Comparison of ENCODE assay signal across 27 cellular contexts in the genomic region with DNA sequence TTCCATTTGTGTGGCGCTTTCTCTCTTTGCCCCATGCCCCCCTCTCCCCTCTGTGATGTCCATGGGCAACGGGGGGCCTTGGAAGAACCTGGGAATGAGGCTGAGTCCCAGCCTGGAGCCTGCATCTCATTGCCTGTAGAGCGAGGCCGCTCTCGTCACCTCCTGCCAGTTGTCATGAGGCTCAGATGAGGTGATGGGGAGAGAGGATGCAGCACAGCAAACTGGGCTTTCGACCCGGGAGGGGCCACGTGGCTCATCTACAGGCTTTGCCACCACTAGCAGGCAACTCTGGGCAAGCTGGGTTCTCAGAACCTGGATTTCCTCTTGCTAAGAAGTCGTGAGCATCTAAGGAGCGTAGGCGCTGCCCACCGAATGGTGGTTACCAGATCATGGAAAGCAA. TPM values are rescaled to one million over a fixed set of nuclear protein-coding genes. Genes with fewer than 3 reads are reported as not detected.
DNase-seq lines count a peak whose midpoint lies in the region; ATAC-seq, FAIRE-seq and TF ChIP-seq lines count a peak whose summit lies in the region.
"Had no signal": no experiment of that assay in that cellular context is flagged by ENCODE, and none has a peak within 500 bp of the region (broad histone marks: within the 10 kb centered on the region; RNA-seq: fewer than 3 reads in every experiment).

No MANE protein-coding gene starts in this region.

- peaks cover 7% of the 10 kb centered on the region; the same call in 1 of the 2 replicates for H3K4me1 ChIP-seq in HepG2 (ENCODE audit: insufficient read depth, low read length)
- H3K4me1 ChIP-seq in right lobe of liver = no peaks in the 10 kb centered on the region
- H3K4me1 ChIP-seq in RWPE2 (ENCODE audit: insufficient read depth, poor library complexity, severe bottlenecking) = no peaks in the 10 kb centered on the region
- no peaks in the 10 kb centered on the region for H3K4me1 ChIP-seq in lower lobe of right lung
- H3K4me1 ChIP-seq in right atrium auricular region = no peaks in the 10 kb centered on the region
- H3K4me1 ChIP-seq: A549, BE2C, HAP-1 had no signal

- H3K36me3 ChIP-seq in HepG2 (replicated peaks in 1 of 2; ENCODE audit: control insufficient read depth in 1 of 2, insufficient read depth in 2 of 2, low read length in 2 of 2) (no peaks in the 10 kb centered on the region), right lobe of liver (no peaks in the 10 kb centered on the region), RWPE2 (ENCODE audit: low read depth) (no peaks in the 10 kb centered on the region), lower lobe of right lung (no peaks in the 10 kb centered on the region), right atrium auricular region (no peaks in the 10 kb centered on the region)
- H3K36me3 ChIP-seq: BE2C; BLaER1 treated with 17β-estradiol and CSF1 and Interleukin-3, amounts not matched to agents 10 nM and 100 nM; HAP-1 had no signal

- no peak for FAIRE-seq in HepG2 (lab: Jason Lieb, UNC)
- FAIRE-seq: A549, D721Med, GM12878, GM19239, H54 had no signal

- H3K79me2 ChIP-seq in HepG2 (ENCODE audit: insufficient read depth, low read length) = no peaks in the 10 kb centered on the region

- no peaks in the 10 kb centered on the region for H3K27me3 Mint-ChIP-seq in activated CD8-positive, alpha-beta memory T cell treated with anti-CD3 and anti-CD28 coated beads, Interleukin-2, amount 10 ng/mL, durations not matched to agents 7 days and 5 days
- H3K27me3 Mint-ChIP-seq: CD4-positive, alpha-beta T cell had no signal

- H3K9me3 ChIP-seq in HepG2 (ENCODE audit: low read length) = no peaks in the 10 kb centered on the region
- H3K9me3 ChIP-seq in right lobe of liver = no peaks in the 10 kb centered on the region
- no peaks in the 10 kb centered on the region for H3K9me3 ChIP-seq in RWPE2 (ENCODE audit: severe bottlenecking)
- H3K9me3 ChIP-seq in lower lobe of right lung = no peaks in the 10 kb centered on the region
- no peaks in the 10 kb centered on the region for H3K9me3 ChIP-seq in right atrium auricular region
- H3K9me3 ChIP-seq: BE2C, HAP-1 had no signal

- TF ChIP-seq RAD21 in HepG2 (CRISPR knock-in tag; IDR thresholded peaks at IDR 0.05) = no peak

- ATAC-seq in HepG2 (no peak), right lobe of liver (no peak), RWPE2 (ENCODE audit: low read depth) (no peak), lower lobe of right lung (no peak)
- ATAC-seq in stimulated activated effector memory CD8-positive, alpha-beta T cell treated with anti-CD3 and anti-CD28 coated beads, Interleukin-12 subunit alpha, Interleukin-12 subunit beta, amount 100 ng/mL, for 72 hours = no peak
- ATAC-seq in activated CD8-positive, alpha-beta memory T cell treated with anti-CD3 and anti-CD28 coated beads, Interleukin-2, amount 10 ng/mL, durations not matched to agents 7 days and 5 days = no peak
- ATAC-seq: A549, GM12878, GM23338 had no signal

- no peaks in the 10 kb centered on the region for H3K9me3 Mint-ChIP-seq in stimulated activated effector memory CD8-positive, alpha-beta T cell treated with anti-CD3 and anti-CD28 coated beads, Interleukin-12 subunit alpha, Interleukin-12 subunit beta, amount 100 ng/mL, for 72 hours
- no peaks in the 10 kb centered on the region for H3K9me3 Mint-ChIP-seq in activated CD8-positive, alpha-beta memory T cell treated with anti-CD3 and anti-CD28 coated beads, Interleukin-2, amount 10 ng/mL, durations not matched to agents 7 days and 5 days (ENCODE audit: low read depth)
- H3K9me3 Mint-ChIP-seq: CD4-positive, alpha-beta T cell had no signal

- no peak overlapping the region for H3K27ac ChIP-seq in HepG2 (ENCODE audit: extremely low read length, insufficient read depth, low read length)
- no peak overlapping the region for H3K27ac ChIP-seq in right lobe of liver
- H3K27ac ChIP-seq in RWPE2 (ENCODE audit: poor library complexity, severe bottlenecking) = no peak overlapping the region
- H3K27ac ChIP-seq in lower lobe of right lung = no peak overlapping the region
- no peak overlapping the region for H3K27ac ChIP-seq in right atrium auricular region
- H3K27ac ChIP-seq: A549; BLaER1 treated with 17β-estradiol and CSF1 and Interleukin-3, amounts not matched to agents 10 nM and 100 nM had no signal

- H3K4me2 ChIP-seq in HepG2 (ENCODE audit: low read depth, low read length) = no peak overlapping the region
- H3K4me2 ChIP-seq: A549; BLaER1 treated with 17β-estradiol and CSF1 and Interleukin-3, amounts not matched to agents 10 nM and 100 nM; GM23338 had no signal

- H3K36me3 Mint-ChIP-seq in stimulated activated effector memory CD8-positive, alpha-beta T cell treated with anti-CD3 and anti-CD28 coated beads, Interleukin-12 subunit alpha, Interleukin-12 subunit beta, amount 100 ng/mL, for 72 hours = no peaks in the 10 kb centered on the region
- H3K36me3 Mint-ChIP-seq in activated CD8-positive, alpha-beta memory T cell treated with anti-CD3 and anti-CD28 coated beads, Interleukin-2, amount 10 ng/mL, durations not matched to agents 7 days and 5 days = no peaks in the 10 kb centered on the region
- H3K36me3 Mint-ChIP-seq: CD14-positive monocyte; CD8-positive, alpha-beta memory T cell had no signal

- WGBS in HepG2 (ENCODE audit: low lambda C conversion rate) = 100% methylated on average over 1 of the region's 12 CpGs
- 80% methylated on average over 2 of the region's 12 CpGs for WGBS in right lobe of liver (ENCODE audit: insufficient coverage, low coverage, low lambda C conversion rate, missing lambda C conversion rate)

- H3K4me3 ChIP-seq in HepG2 (replicated peaks in 1 of 3; ENCODE audit: insufficient read depth in 1 of 3, low read depth in 2 of 3, low read length in 3 of 3) (no peak overlapping the region), right lobe of liver (no peak overlapping the region), RWPE2 (ENCODE audit: severe bottlenecking) (no peak overlapping the region), lower lobe of right lung (no peak overlapping the region), right atrium auricular region (no peak overlapping the region)
- H3K4me3 ChIP-seq: A549; BLaER1 treated with 17β-estradiol and CSF1 and Interleukin-3, amounts not matched to agents 10 nM and 100 nM; GM12878; GM23338; HAP-1 had no signal

- TF ChIP-seq EP300 in HepG2 (IDR thresholded peaks at IDR 0.05; ENCODE audit: low read depth in 2 of 2, low read length in 2 of 2) (no peak), HepG2 (CRISPR knock-in tag; IDR thresholded peaks at IDR 0.05; ENCODE audit: borderline replicate concordance) (no peak)

- BruUV-seq in HepG2 (replicated peaks; lab: Mats Ljungman, UMichigan) = no TSS peak

- in situ Hi-C loops in HepG2 (cut with HindIII; ENCODE audit: extremely low pct_ligation_motif_present, low pct_unique_long_range_greater_than_20kb) = no loop called here

- no peak overlapping the region for H2AFZ ChIP-seq in HepG2 (ENCODE audit: low read length)
- H2AFZ ChIP-seq: GM23338 had no signal

- H3K27me3 ChIP-seq in HepG2 (ENCODE audit: control insufficient read depth in 1 of 2, insufficient read depth in 2 of 2, low read length in 2 of 2) (peaks cover 3 to 13% of the 10 kb centered on the region in 2 experiments; a peak in 3 of 5 replicates), right lobe of liver (no peaks in the 10 kb centered on the region), RWPE2 (ENCODE audit: insufficient read depth, poor library complexity, severe bottlenecking) (no peaks in the 10 kb centered on the region), lower lobe of right lung (ENCODE audit: low read depth) (no peaks in the 10 kb centered on the region), right atrium auricular region (no peaks in the 10 kb centered on the region)
- H3K27me3 ChIP-seq: BE2C; BLaER1 treated with 17β-estradiol and CSF1 and Interleukin-3, amounts not matched to agents 10 nM and 100 nM had no signal

- CTCF ChIA-PET in HepG2 (lab: Yijun Ruan, JAX; ENCODE audit: low intra/inter-chr PET ratio, low total read pairs) = no interaction called here
- CTCF ChIA-PET in activated CD8-positive, alpha-beta memory T cell treated with anti-CD3 and anti-CD28 coated beads, Interleukin-2, amount 10 ng/mL, durations not matched to agents 7 days and 5 days (lab: Charles Lee) = no interaction called here

- POLR2A ChIA-PET in HepG2 (lab: Yijun Ruan, JAX) = no interaction called here

- H3K4me1 Mint-ChIP-seq in stimulated activated effector memory CD8-positive, alpha-beta T cell treated with anti-CD3 and anti-CD28 coated beads, Interleukin-12 subunit alpha, Interleukin-12 subunit beta, amount 100 ng/mL, for 72 hours = no peaks in the 10 kb centered on the region
- no peaks in the 10 kb centered on the region for H3K4me1 Mint-ChIP-seq in activated CD8-positive, alpha-beta memory T cell treated with anti-CD3 and anti-CD28 coated beads, Interleukin-2, amount 10 ng/mL, durations not matched to agents 7 days and 5 days
- H3K4me1 Mint-ChIP-seq: CD8-positive, alpha-beta memory T cell had no signal

- H4K20me1 ChIP-seq in HepG2 (ENCODE audit: insufficient read depth, low read length) = no peaks in the 10 kb centered on the region
- H4K20me1 ChIP-seq: BLaER1 treated with 17β-estradiol and CSF1 and Interleukin-3, amounts not matched to agents 10 nM and 100 nM had no signal

- no peak overlapping the region for H3K4me3 Mint-ChIP-seq in stimulated activated effector memory CD8-positive, alpha-beta T cell treated with anti-CD3 and anti-CD28 coated beads, Interleukin-12 subunit alpha, Interleukin-12 subunit beta, amount 100 ng/mL, for 72 hours
- no peak overlapping the region for H3K4me3 Mint-ChIP-seq in activated CD8-positive, alpha-beta memory T cell treated with anti-CD3 and anti-CD28 coated beads, Interleukin-2, amount 10 ng/mL, durations not matched to agents 7 days and 5 days
- H3K4me3 Mint-ChIP-seq: CD14-positive monocyte; CD4-positive, alpha-beta T cell; CD8-positive, alpha-beta memory T cell; GM23338 had no signal

- no peak overlapping the region for H3K9ac ChIP-seq in HepG2 (ENCODE audit: insufficient read depth, low read depth, low read length)
- H3K9ac ChIP-seq: BLaER1 treated with 17β-estradiol and CSF1 and Interleukin-3, amounts not matched to agents 10 nM and 100 nM had no signal

- no peak for DNase-seq in HepG2 (ENCODE audit: low spot score)
- no peak for DNase-seq in right lobe of liver
- DNase-seq in RWPE2 (ENCODE audit: low spot score) = peak; percentile 35
- peak; percentile 28 for DNase-seq in lower lobe of right lung
- DNase-seq in stimulated activated effector memory CD8-positive, alpha-beta T cell treated with anti-CD3 and anti-CD28 coated beads, Interleukin-12 subunit alpha, Interleukin-12 subunit beta, amount 100 ng/mL, for 72 hours (ENCODE audit: low spot score in 2 of 2) = no peak
- no peak for DNase-seq in right atrium auricular region (ENCODE audit: low spot score)
- no peak for DNase-seq in activated CD8-positive, alpha-beta memory T cell treated with anti-CD3 and anti-CD28 coated beads, Interleukin-2, amount 10 ng/mL, durations not matched to agents 7 days and 5 days
- DNase-seq in NCI-H748 treated with DMSO at 0.1 percent for 48 hours (lab: John Stamatoyannopoulos, UW) = no peak
- DNase-seq: 8988T; ACHN; AML-193; BE2C; CD4-positive, alpha-beta T cell; CD8-positive, alpha-beta memory T cell; DMS 273 treated with DMSO at 0.1 percent for 48 hours; DMS79; EL; GDM1 had no signal

- peak overlapping the region; percentile 34 for H3K27ac Mint-ChIP-seq in stimulated activated effector memory CD8-positive, alpha-beta T cell treated with anti-CD3 and anti-CD28 coated beads, Interleukin-12 subunit alpha, Interleukin-12 subunit beta, amount 100 ng/mL, for 72 hours
- H3K27ac Mint-ChIP-seq in activated CD8-positive, alpha-beta memory T cell treated with anti-CD3 and anti-CD28 coated beads, Interleukin-2, amount 10 ng/mL, durations not matched to agents 7 days and 5 days = no peak overlapping the region
- H3K27ac Mint-ChIP-seq: CD14-positive monocyte; CD4-positive, alpha-beta T cell; GM23338 had no signal

- TF ChIP-seq CTCF in HepG2 (CRISPR knock-in tag; IDR thresholded peaks at IDR 0.05) (no peak), right lobe of liver (IDR thresholded peaks at IDR 0.05) (no peak), RWPE2 (IDR thresholded peaks at IDR 0.05; ENCODE audit: poor library complexity, severe bottlenecking) (no peak), lower lobe of right lung (IDR thresholded peaks at IDR 0.05) (no peak), right atrium auricular region (IDR thresholded peaks at IDR 0.05) (no peak)

- intact Hi-C loops in HepG2 (cut with micrococcal nuclease; ENCODE audit: unreplicated experiment) = no loop called here
- intact Hi-C loops in right lobe of liver (cut with DNase I) = no loop called here
- intact Hi-C loops in lower lobe of right lung (cut with DNase I) = no loop called here

- no peak for TF ChIP-seq POLR2A in HepG2 (IDR thresholded peaks at IDR 0.05; ENCODE audit: insufficient read depth in 1 of 2, low read depth in 2 of 2, low read length in 2 of 2)
- no peak for TF ChIP-seq POLR2A in right lobe of liver (IDR thresholded peaks at IDR 0.05)

RNA-seq across cellular contexts. Expression of a gene that starts 31.9 kb away (rescaled TPM):
- total RNA-seq in HepG2 (2016; rRNA removed; fragmentation: Illumina TruSeq; extraction: Trizol) = 9.6 and 10.4 TPM in 2 replicates
- 21.4 and 21.7 TPM in 2 replicates for total RNA-seq in HepG2 (2016; cell fraction: cytosol; rRNA removed; fragmentation: Illumina TruSeq; extraction: Trizol; ENCODE audit: low read depth)
- total RNA-seq in HepG2 (2016; cell fraction: insoluble cytoplasmic fraction; rRNA removed; fragmentation: Illumina TruSeq; extraction: Trizol) = 8.9 and 11.4 TPM in 2 replicates
- total RNA-seq in HepG2 (2016; cell fraction: membrane; rRNA removed; fragmentation: Illumina TruSeq; extraction: Trizol) = 11.2 TPM in 2 replicates
- total RNA-seq in HepG2 (2016; cell fraction: nucleus; rRNA removed; fragmentation: Illumina TruSeq; extraction: Trizol) = 22.2 and 24.6 TPM in 2 replicates
- polyA plus RNA-seq in HepG2 (2011; rRNA removed) = 5.3 and 5.6 TPM in 2 replicates
- 2.9 and 3.6 TPM in 2 replicates for polyA plus RNA-seq in HepG2 (2011; cell fraction: cytosol; rRNA removed)
- 14.4 and 16.2 TPM in 2 replicates for polyA plus RNA-seq in HepG2 (2011; cell fraction: nucleus; rRNA removed)
- 18.0 and 18.4 TPM in 2 replicates for polyA plus RNA-seq in HepG2 (2012)
- polyA plus RNA-seq in HepG2 (2016; cell fraction: cytosol; fragmentation: Illumina TruSeq; extraction: Trizol; ENCODE audit: low read depth) = 0.49 and 1.1 TPM in 2 replicates
- 8.4 and 12.7 TPM in 2 replicates for polyA plus RNA-seq in HepG2 (2016; cell fraction: insoluble cytoplasmic fraction; fragmentation: Illumina TruSeq; extraction: Trizol; ENCODE audit: low read depth)
- polyA plus RNA-seq in HepG2 (2016; cell fraction: membrane; fragmentation: Illumina TruSeq; extraction: Trizol; ENCODE audit: low read depth) = 1.4 and 1.6 TPM in 2 replicates
- polyA plus RNA-seq in HepG2 (2016; cell fraction: nucleus; fragmentation: Illumina TruSeq; extraction: Trizol; ENCODE audit: insufficient read depth, low read depth) = 29.7 and 36.9 TPM in 2 replicates
- polyA minus RNA-seq in HepG2 (2011; rRNA and poly(A)+ RNA removed; ENCODE audit: low replicate concordance) = 22.8 and 23.5 TPM in 2 replicates
- polyA minus RNA-seq in HepG2 (2011; cell fraction: cytosol; rRNA and poly(A)+ RNA removed) = 22.0 and 23.0 TPM in 2 replicates
- 37.7 and 49.0 TPM in 2 replicates for polyA minus RNA-seq in HepG2 (2011; cell fraction: nucleus; rRNA and poly(A)+ RNA removed)
- total RNA-seq in right lobe of liver = 10 to 100 TPM; 18.1 to 39.8 (median 29.2) TPM
- 78.3 TPM for total RNA-seq in lower lobe of right lung
- 10 to 100 TPM; 38.3 to 54.3 TPM for total RNA-seq in right atrium auricular region
- total RNA-seq in activated CD8-positive, alpha-beta memory T cell treated with anti-CD3 and anti-CD28 coated beads, Interleukin-2, amount 10 ng/mL, durations not matched to agents 7 days and 5 days = 10 to 100 TPM; 49.2 to 53.2 TPM

Comparison
In these comparisons a context has a peak if more than half of its experiments do, and no peak if none do; other contexts are left out.
1. DNase-seq: peak in RWPE2 (single experiment) and lower lobe of right lung (single experiment); none in HepG2 (single experiment), right lobe of liver (0 of 3), stimulated activated effector memory CD8-positive, alpha-beta T cell treated with anti-CD3 and anti-CD28 coated beads, Interleukin-12 subunit alpha, Interleukin-12 subunit beta, amount 100 ng/mL, for 72 hours (0 of 2), right atrium auricular region (single experiment), activated CD8-positive, alpha-beta memory T cell treated with anti-CD3 and anti-CD28 coated beads, Interleukin-2, amount 10 ng/mL, durations not matched to agents 7 days and 5 days (single experiment) and NCI-H748 treated with DMSO at 0.1 percent for 48 hours (single experiment).